ENCODE assay signal across 1 cellular context in the genomic region with DNA sequence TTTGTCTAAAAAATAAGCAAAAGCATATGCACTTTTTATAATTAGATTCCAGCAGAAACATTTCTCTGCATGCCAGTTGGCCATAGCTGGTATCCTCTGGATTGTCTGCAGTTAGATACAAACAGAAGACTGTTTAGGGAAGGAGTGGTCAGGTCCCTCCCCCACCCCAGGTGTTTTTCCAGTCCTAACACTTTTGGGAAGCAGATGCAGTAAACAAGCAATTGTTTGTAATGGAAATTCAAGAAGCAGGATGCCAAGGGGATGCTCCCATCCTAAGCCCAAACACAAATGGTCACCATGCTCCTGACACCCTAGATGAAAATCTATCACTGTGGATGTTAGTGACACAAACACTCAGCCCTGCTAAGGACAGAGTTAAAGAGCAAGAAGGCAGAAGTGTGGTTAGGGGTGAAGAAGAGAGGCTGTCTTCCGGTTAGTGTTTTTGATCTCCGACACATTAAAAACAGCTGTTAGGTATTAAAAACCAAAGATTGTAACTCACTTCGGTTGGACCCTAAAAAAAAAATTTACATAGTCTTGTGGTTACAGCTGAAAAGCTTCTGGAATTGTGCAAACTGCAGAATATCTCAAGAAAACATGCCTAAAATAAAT.
TF ChIP-seq lines count a peak whose summit lies in the region.

No MANE protein-coding gene starts in this region.

TF ChIP-seq in GM12878, 131 proteins besides CTCF, POLR2A, EP300 and RAD21:
- TF ChIP-seq RUNX3 (IDR thresholded peaks at IDR 0.05; ENCODE audit: low read length) (peak; percentile 37; the same call in 1 of the 2 replicates), NFXL1 (IDR thresholded peaks at IDR 0.05; ENCODE audit: borderline replicate concordance) (no peak)
